10 cellular contexts compared by ENCODE assay signal in the genomic region with DNA sequence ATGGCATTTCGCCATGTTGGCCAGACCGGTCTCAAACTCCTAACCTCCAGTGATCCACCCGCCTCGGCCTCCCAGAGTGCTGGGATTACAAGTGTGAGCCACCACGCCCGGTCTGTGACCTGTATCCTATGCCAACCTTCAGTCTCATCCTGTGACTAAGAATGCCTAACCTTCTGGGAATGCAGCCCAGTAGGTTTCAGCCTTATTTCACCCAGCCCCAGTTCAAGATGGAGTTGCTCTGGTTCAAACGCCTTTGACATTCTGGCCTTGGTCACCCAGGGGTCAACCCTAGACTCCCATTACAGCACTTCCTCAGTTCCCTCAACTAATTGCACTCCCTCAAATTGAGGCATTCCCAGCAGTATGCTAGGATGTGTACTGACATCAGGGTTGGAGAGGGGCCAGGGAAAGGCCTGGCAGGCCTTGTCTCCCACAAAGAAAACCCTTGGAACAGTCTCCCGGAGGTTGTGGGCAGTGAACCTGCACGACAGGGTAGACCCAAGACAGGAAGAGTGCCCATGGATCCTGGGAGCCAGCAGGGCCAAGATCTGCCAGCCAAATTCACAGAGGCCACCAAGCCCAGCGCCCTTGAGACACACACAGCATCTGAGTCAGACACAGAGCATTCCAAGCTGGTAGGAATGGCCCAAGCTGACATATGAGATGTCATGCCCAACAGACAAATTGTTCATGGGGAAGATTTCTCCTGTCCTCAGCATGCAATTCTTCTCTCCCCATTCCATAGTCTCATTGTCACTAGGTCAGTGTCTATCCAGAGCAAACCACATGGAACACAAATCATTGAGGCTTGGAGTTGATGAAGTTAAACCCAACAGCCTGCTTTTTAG. TPM values are rescaled to one million over a fixed set of nuclear protein-coding genes. Genes with fewer than 3 reads are reported as not detected.
DNase-seq lines count a peak whose midpoint lies in the region; ATAC-seq and TF ChIP-seq lines count a peak whose summit lies in the region.
"Had no signal": no experiment of that assay in that cellular context is flagged by ENCODE, and none has a peak within 500 bp of the region (broad histone marks: within the 10 kb centered on the region; RNA-seq: fewer than 3 reads in every experiment).

No MANE protein-coding gene starts in this region.

- TF ChIP-seq CTCF in fibroblast of the aortic adventitia (IDR thresholded peaks at IDR 0.05; ENCODE audit: insufficient read depth, low read length), result no peak

- intact Hi-C loops in sciatic nerve (cut with DNase I), result loop anchor here (10.0 kb wide), 1 partner anchor 63 kb away; the partner anchor contains the start of gene B4GALT1

- DNase-seq in EH (ENCODE audit: low read depth) (peak; percentile 90), T1000 (lab: John Stamatoyannopoulos, UW) (peak; percentile 2), fibroblast of the aortic adventitia (ENCODE audit: low read depth) (peak; percentile 69), sciatic nerve (ENCODE audit: low spot score) (peak; percentile 56), germinal center (ENCODE audit: low spot score) (no peak), NCI-H2227 treated with DMSO at 0.1 percent for 48 hours (lab: John Stamatoyannopoulos, UW) (no peak), epidermal melanocyte (ENCODE audit: insufficient read length, low spot score) (no peak)
- DNase-seq: activated T-cell treated with anti-CD3 and anti-CD28 coated beads, Interleukin-2, amount 50 U/mL, for 48 hours; endodermal cell had no signal

- H3K4me3 ChIP-seq in fibroblast of the aortic adventitia (ENCODE audit: low read depth, low read length), result no peak overlapping the region

- no peak for ATAC-seq in sciatic nerve
- ATAC-seq in GM18870 (IDR thresholded peaks at IDR 0.05; ENCODE audit: unreplicated experiment), result no peak

RNA-seq across cellular contexts. Expression of gene SMU1, which starts 24.9 kb away (rescaled TPM):
- total RNA-seq in fibroblast of the aortic adventitia (ENCODE audit: low replicate concordance) (22.4 and 29.4 TPM in 2 replicates), sciatic nerve (23.8 TPM)

Comparison
In these comparisons a context has a peak if more than half of its experiments do, and no peak if none do; other contexts are left out.
1. DNase-seq: peak in EH (single experiment), T1000 (single experiment), fibroblast of the aortic adventitia (single experiment) and sciatic nerve (single experiment); none in germinal center (single experiment), NCI-H2227 treated with DMSO at 0.1 percent for 48 hours (single experiment) and epidermal melanocyte (single experiment).